ENCODE assay signal across 13 cellular contexts in genomic region chr2:15965564-15966019, GRCh38. TPM values are rescaled to one million over a fixed set of nuclear protein-coding genes. Genes with fewer than 3 reads are reported as not detected.
DNase-seq lines count a peak whose midpoint lies in the region; ATAC-seq and TF ChIP-seq lines count a peak whose summit lies in the region.
"Had no signal": no experiment of that assay in that cellular context is flagged by ENCODE, and none has a peak within 500 bp of the region (broad histone marks: within the 10 kb centered on the region; RNA-seq: fewer than 3 reads in every experiment).

No MANE protein-coding gene starts in this region.

- no peaks in the 10 kb centered on the region for H3K27me3 ChIP-seq in MM.1S (replicated peaks; ENCODE audit: insufficient read depth, low read length)

- no peaks in the 10 kb centered on the region for H3K9me2 ChIP-seq in MM.1S (replicated peaks; ENCODE audit: insufficient read depth, low read length)

- H3K4me3 Mint-ChIP-seq in T-helper 2 cell treated with Interferon-gamma antibody and Interleukin-4, amounts not matched to agents 5 μg/mL and 100 μg/mL, for 36 hours = peak overlapping the region; percentile 42
- peak overlapping the region; percentile 42 for H3K4me3 Mint-ChIP-seq in activated T-cell treated with anti-CD3 and anti-CD28 coated beads, Interleukin-2, amount 50 U/mL, for 4 hours
- peak overlapping the region; percentile 67 for H3K4me3 Mint-ChIP-seq in natural killer cell
- H3K4me3 Mint-ChIP-seq in stimulated activated naive B cell treated with anti-CD40 and anti-IgM and Interleukin-4, amounts not matched to agents 10 μg/mL and 1 μg/mL and 100 μg/mL, for 72 hours = no peak overlapping the region

- no peaks in the 10 kb centered on the region for H3K4me1 ChIP-seq in MM.1S (ENCODE audit: low read length)

- DNase-seq in T-helper 2 cell treated with Interferon-gamma antibody and Interleukin-4, amounts not matched to agents 5 μg/mL and 100 μg/mL, for 36 hours (ENCODE audit: low spot score) = peak; percentile 42
- peak; percentile 52 for DNase-seq in activated T-cell treated with anti-CD3 and anti-CD28 coated beads, Interleukin-2, amount 50 U/mL, for 4 hours
- DNase-seq in natural killer cell = no peak
- DNase-seq in stimulated activated naive B cell treated with anti-CD40 and anti-IgM and Interleukin-4, amounts not matched to agents 10 μg/mL and 1 μg/mL and 100 μg/mL, for 72 hours = peak; percentile 28
- no peak for DNase-seq in MM.1S
- no peak for DNase-seq in NCI-H1105 treated with DMSO at 0.1 percent for 48 hours (lab: John Stamatoyannopoulos, UW)
- DNase-seq: DMS79, GOT3 had no signal

- H3K36me3 ChIP-seq in MM.1S (replicated peaks; ENCODE audit: insufficient read depth, low read length) = no peaks in the 10 kb centered on the region

- no peaks in the 10 kb centered on the region for H3K9me3 ChIP-seq in MM.1S (replicated peaks; ENCODE audit: insufficient read depth, low read length)

- H3K27me3 Mint-ChIP-seq in T-helper 2 cell treated with Interferon-gamma antibody and Interleukin-4, amounts not matched to agents 5 μg/mL and 100 μg/mL, for 36 hours (ENCODE audit: low read depth) = no peaks in the 10 kb centered on the region
- no peaks in the 10 kb centered on the region for H3K27me3 Mint-ChIP-seq in activated T-cell treated with anti-CD3 and anti-CD28 coated beads, Interleukin-2, amount 50 U/mL, for 4 hours (ENCODE audit: low read depth)
- no peaks in the 10 kb centered on the region for H3K27me3 Mint-ChIP-seq in natural killer cell (ENCODE audit: low read depth in 2 of 2)
- no peaks in the 10 kb centered on the region for H3K27me3 Mint-ChIP-seq in stimulated activated naive B cell treated with anti-CD40 and anti-IgM and Interleukin-4, amounts not matched to agents 10 μg/mL and 1 μg/mL and 100 μg/mL, for 72 hours

- H3K4me1 Mint-ChIP-seq in T-helper 2 cell treated with Interferon-gamma antibody and Interleukin-4, amounts not matched to agents 5 μg/mL and 100 μg/mL, for 36 hours (ENCODE audit: low read depth) = peaks cover 19% of the 10 kb centered on the region
- peaks cover 44% of the 10 kb centered on the region for H3K4me1 Mint-ChIP-seq in activated T-cell treated with anti-CD3 and anti-CD28 coated beads, Interleukin-2, amount 50 U/mL, for 4 hours (ENCODE audit: low read depth)
- H3K4me1 Mint-ChIP-seq in natural killer cell = peaks cover 20 to 34% of the 10 kb centered on the region in 2 donors
- H3K4me1 Mint-ChIP-seq in stimulated activated naive B cell treated with anti-CD40 and anti-IgM and Interleukin-4, amounts not matched to agents 10 μg/mL and 1 μg/mL and 100 μg/mL, for 72 hours = peaks cover 15 to 27% of the 10 kb centered on the region in 2 donors

- peak overlapping the region; percentile 43 for H3K27ac Mint-ChIP-seq in T-helper 2 cell treated with Interferon-gamma antibody and Interleukin-4, amounts not matched to agents 5 μg/mL and 100 μg/mL, for 36 hours
- peak overlapping the region; percentile 83 to 86 for H3K27ac Mint-ChIP-seq in natural killer cell
- H3K27ac Mint-ChIP-seq in stimulated activated naive B cell treated with anti-CD40 and anti-IgM and Interleukin-4, amounts not matched to agents 10 μg/mL and 1 μg/mL and 100 μg/mL, for 72 hours = no peak overlapping the region

- H2AFZ ChIP-seq in MM.1S (ENCODE audit: low read length) = no peak overlapping the region

- H3K27ac ChIP-seq in MM.1S (ENCODE audit: low read length) = no peak overlapping the region
- H3K27ac ChIP-seq: HL-60 had no signal

- no peaks in the 10 kb centered on the region for H3F3A ChIP-seq in MM.1S (ENCODE audit: insufficient read depth, low read length)

- intact Hi-C loops in natural killer cell (cut with micrococcal nuclease) = no loop called here

- ATAC-seq in activated T-cell treated with anti-CD3 and anti-CD28 coated beads, Interleukin-2, amount 50 U/mL, for 4 hours = peak; percentile 58 to 60
- peak; percentile 52 to 80 (median 63) for ATAC-seq in natural killer cell
- peak; percentile 78 to 84 for ATAC-seq in stimulated activated naive B cell treated with anti-CD40 and anti-IgM and Interleukin-4, amounts not matched to agents 10 μg/mL and 1 μg/mL and 100 μg/mL, for 72 hours (replicated peaks)
- ATAC-seq in HG02798 (IDR thresholded peaks at IDR 0.05; ENCODE audit: poor library complexity, unreplicated experiment) = no peak
- ATAC-seq in HG03469 (IDR thresholded peaks at IDR 0.05; ENCODE audit: unreplicated experiment) = no peak

- no peaks in the 10 kb centered on the region for H3K79me2 ChIP-seq in MM.1S (ENCODE audit: low read length)

- H3K9me3 Mint-ChIP-seq in T-helper 2 cell treated with Interferon-gamma antibody and Interleukin-4, amounts not matched to agents 5 μg/mL and 100 μg/mL, for 36 hours = no peaks in the 10 kb centered on the region
- H3K9me3 Mint-ChIP-seq in activated T-cell treated with anti-CD3 and anti-CD28 coated beads, Interleukin-2, amount 50 U/mL, for 4 hours = no peaks in the 10 kb centered on the region
- H3K9me3 Mint-ChIP-seq in natural killer cell = no peaks in the 10 kb centered on the region
- H3K9me3 Mint-ChIP-seq in stimulated activated naive B cell treated with anti-CD40 and anti-IgM and Interleukin-4, amounts not matched to agents 10 μg/mL and 1 μg/mL and 100 μg/mL, for 72 hours = peaks cover 0 to 4% of the 10 kb centered on the region in 2 donors

- no peaks in the 10 kb centered on the region for H3K36me3 Mint-ChIP-seq in T-helper 2 cell treated with Interferon-gamma antibody and Interleukin-4, amounts not matched to agents 5 μg/mL and 100 μg/mL, for 36 hours (ENCODE audit: low read depth)
- no peaks in the 10 kb centered on the region for H3K36me3 Mint-ChIP-seq in activated T-cell treated with anti-CD3 and anti-CD28 coated beads, Interleukin-2, amount 50 U/mL, for 4 hours (ENCODE audit: insufficient read depth)
- H3K36me3 Mint-ChIP-seq in natural killer cell = no peaks in the 10 kb centered on the region
- H3K36me3 Mint-ChIP-seq in stimulated activated naive B cell treated with anti-CD40 and anti-IgM and Interleukin-4, amounts not matched to agents 10 μg/mL and 1 μg/mL and 100 μg/mL, for 72 hours = no peaks in the 10 kb centered on the region

- TF ChIP-seq CTCF in natural killer cell (IDR thresholded peaks at IDR 0.05) (no peak), MM.1S (IDR thresholded peaks at IDR 0.05; ENCODE audit: low read length) (no peak)

- H4K20me1 ChIP-seq in MM.1S (ENCODE audit: insufficient read depth, low read length) = no peaks in the 10 kb centered on the region

- H3K4me2 ChIP-seq in MM.1S (ENCODE audit: low read depth, low read length) = no peak overlapping the region

- H3K9ac ChIP-seq in MM.1S (ENCODE audit: low read length) = no peak overlapping the region

- no peak overlapping the region for H3K4me3 ChIP-seq in MM.1S (ENCODE audit: low read length)

RNA-seq across cellular contexts. Expression of gene MYCN, which starts 25.2 kb away (rescaled TPM):
- total RNA-seq in activated T-cell treated with anti-CD3 and anti-CD28 coated beads, Interleukin-2, amount 50 U/mL, for 4 hours = under 1 TPM; 0.40 to 0.60 (median 0.40) TPM
- total RNA-seq in natural killer cell = under 1 TPM in 1 of 3 donors, not detected in 2; 0.18 TPM
- total RNA-seq: activated naive CD4-positive, alpha-beta T cell treated with anti-CD3 and anti-CD28 coated beads, Interleukin-2, amount 50 U/mL, for 72 hours; myocyte had no signal

Comparison
In these comparisons a context has a peak if more than half of its experiments do, and no peak if none do; other contexts are left out.
1. DNase-seq: peak in T-helper 2 cell treated with Interferon-gamma antibody and Interleukin-4, amounts not matched to agents 5 μg/mL and 100 μg/mL, for 36 hours (single experiment), activated T-cell treated with anti-CD3 and anti-CD28 coated beads, Interleukin-2, amount 50 U/mL, for 4 hours (single experiment) and stimulated activated naive B cell treated with anti-CD40 and anti-IgM and Interleukin-4, amounts not matched to agents 10 μg/mL and 1 μg/mL and 100 μg/mL, for 72 hours (single experiment); none in natural killer cell (single experiment), MM.1S (single experiment) and NCI-H1105 treated with DMSO at 0.1 percent for 48 hours (single experiment).
2. H3K4me3 Mint-ChIP-seq: peak in T-helper 2 cell treated with Interferon-gamma antibody and Interleukin-4, amounts not matched to agents 5 μg/mL and 100 μg/mL, for 36 hours (single experiment), activated T-cell treated with anti-CD3 and anti-CD28 coated beads, Interleukin-2, amount 50 U/mL, for 4 hours (single experiment) and natural killer cell (single experiment); none in stimulated activated naive B cell treated with anti-CD40 and anti-IgM and Interleukin-4, amounts not matched to agents 10 μg/mL and 1 μg/mL and 100 μg/mL, for 72 hours (0 of 2).
3. ATAC-seq: peak in activated T-cell treated with anti-CD3 and anti-CD28 coated beads, Interleukin-2, amount 50 U/mL, for 4 hours (2 of 2), natural killer cell (3 of 3) and stimulated activated naive B cell treated with anti-CD40 and anti-IgM and Interleukin-4, amounts not matched to agents 10 μg/mL and 1 μg/mL and 100 μg/mL, for 72 hours (2 of 2); none in HG02798 (single experiment) and HG03469 (single experiment).